In the genomic region with DNA sequence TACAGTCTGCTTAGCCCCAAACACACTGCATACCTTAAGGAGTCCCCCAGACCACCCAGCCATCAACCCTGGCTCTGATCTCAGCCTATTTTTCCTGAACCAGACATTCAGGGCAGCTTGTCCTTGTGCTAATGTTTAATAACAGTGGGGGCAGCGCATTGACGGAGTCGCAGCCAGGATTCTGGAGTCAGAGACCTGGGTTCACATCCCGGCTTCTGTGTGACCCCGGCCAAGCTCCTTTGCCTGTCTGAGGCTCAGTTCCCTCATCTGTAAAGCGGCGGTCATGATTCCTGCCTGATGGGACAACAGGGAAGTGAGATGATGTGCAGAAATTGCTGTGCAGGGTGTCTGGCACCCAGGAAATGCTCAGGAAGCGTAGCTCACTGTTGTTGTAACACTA, we compare ENCODE assay signal across 20 cellular contexts.
DNase-seq lines count a peak whose midpoint lies in the region; ATAC-seq, FAIRE-seq and TF ChIP-seq lines count a peak whose summit lies in the region.
"Had no signal": no experiment of that assay in that cellular context is flagged by ENCODE, and none has a peak within 500 bp of the region (broad histone marks: within the 10 kb centered on the region; RNA-seq: fewer than 3 reads in every experiment).

No MANE protein-coding gene starts in this region.

- no peaks in the 10 kb centered on the region for H3K27me3 ChIP-seq in Karpas-422 (ENCODE audit: low read length)
- H3K27me3 ChIP-seq in sigmoid colon: peaks cover 0 to 12% (median 0%) of the 10 kb centered on the region in 3 donors
- no peaks in the 10 kb centered on the region; the same call in 1 of the 2 replicates for H3K27me3 ChIP-seq in HAP-1 (ENCODE audit: low read depth)
- H3K27me3 ChIP-seq: BE2C had no signal

- in situ Hi-C loops in HAP-1 (cut with MboI; ENCODE audit: low sequenced_read_pairs): no loop called here

- no peaks in the 10 kb centered on the region for H3K79me2 ChIP-seq in Karpas-422 (ENCODE audit: low read length)

- H3K27ac Mint-ChIP-seq in CD14-positive monocyte: peak overlapping the region in 3 of 7 donors; percentile 7 to 66 (median 64)
- H3K27ac Mint-ChIP-seq: CD4-positive, alpha-beta T cell; HFFc6 had no signal

- no peaks in the 10 kb centered on the region for H3K4me1 Mint-ChIP-seq in CD14-positive monocyte

- H2AFZ ChIP-seq in Karpas-422 (ENCODE audit: low read length): 0 out of 2 replicates have a peak overlapping the region, but pooled peaks have one; percentile 40
- H2AFZ ChIP-seq: GM23248 had no signal

- peaks cover 3% of the 10 kb centered on the region; the same call in 1 of the 2 replicates for H3K9me3 ChIP-seq in Karpas-422 (ENCODE audit: low read length)
- no peaks in the 10 kb centered on the region for H3K9me3 ChIP-seq in kidney (ENCODE audit: control insufficient read depth in 1 of 2, low read length in 2 of 2)
- H3K9me3 ChIP-seq in sigmoid colon: no peaks in the 10 kb centered on the region
- no peaks in the 10 kb centered on the region for H3K9me3 ChIP-seq in HAP-1
- H3K9me3 ChIP-seq: BE2C, Caco-2 had no signal

- TF ChIP-seq POLR2A in sigmoid colon (IDR thresholded peaks at IDR 0.05): no peak

- intact Hi-C loops in CD14-positive monocyte (cut with micrococcal nuclease): no loop called here
- intact Hi-C loops in kidney (cut with DNase I): no loop called here
- intact Hi-C loops in sigmoid colon (cut with DNase I): no loop called here

- WGBS in sigmoid colon, 2 donors: 86 to 88% methylated on average over 8 of the region's 8 CpGs

- no peak for TF ChIP-seq EP300 in sigmoid colon (IDR thresholded peaks at IDR 0.05)

- ATAC-seq in HG02981 (IDR thresholded peaks at IDR 0.05; ENCODE audit: unreplicated experiment): no peak
- ATAC-seq: HCT116 had no signal

- no peaks in the 10 kb centered on the region for H3K9me2 ChIP-seq in Karpas-422 (replicated peaks; ENCODE audit: insufficient read depth, low read length)

- H3K9ac ChIP-seq in Karpas-422 (ENCODE audit: low read length) (no peak overlapping the region), kidney (ENCODE audit: low read length in 2 of 2) (no peak overlapping the region)
- H3K9ac ChIP-seq: GM23248 had no signal

- no peak overlapping the region for H3K4me3 Mint-ChIP-seq in CD14-positive monocyte
- H3K4me3 Mint-ChIP-seq: CD4-positive, alpha-beta T cell; HFFc6 had no signal

- no peak overlapping the region for H3K4me3 ChIP-seq in Karpas-422 (ENCODE audit: low read length)
- H3K4me3 ChIP-seq in kidney (ENCODE audit: low read length in 2 of 2): no peak overlapping the region
- no peak overlapping the region for H3K4me3 ChIP-seq in sigmoid colon
- H3K4me3 ChIP-seq in HAP-1: no peak overlapping the region
- H3K4me3 ChIP-seq: GM23248 had no signal

- H3K27ac ChIP-seq in Karpas-422 (ENCODE audit: low read length) (no peak overlapping the region), kidney (ENCODE audit: low read depth in 2 of 2, low read length in 2 of 2) (no peak overlapping the region), sigmoid colon (no peak overlapping the region)
- H3K27ac ChIP-seq: GM23248 had no signal

- peaks cover 0 to 9% (median 0%) of the 10 kb centered on the region in 7 donors for H3K9me3 Mint-ChIP-seq in CD14-positive monocyte
- H3K9me3 Mint-ChIP-seq: CD4-positive, alpha-beta T cell; HFFc6 had no signal

- peaks cover 7 to 12% (median 11%) of the 10 kb centered on the region in 3 donors for H3K27me3 Mint-ChIP-seq in CD14-positive monocyte (ENCODE audit: low read depth in 3 of 3)

- H3K36me3 ChIP-seq in Karpas-422 (ENCODE audit: insufficient read depth, low read length) (no peaks in the 10 kb centered on the region), kidney (ENCODE audit: control insufficient read depth in 1 of 2, insufficient read depth in 2 of 2, low read length in 2 of 2) (no peaks in the 10 kb centered on the region), sigmoid colon (no peaks in the 10 kb centered on the region), HAP-1 (replicated peaks) (no peaks in the 10 kb centered on the region)
- H3K36me3 ChIP-seq: BE2C had no signal

- H3K36me3 Mint-ChIP-seq in CD14-positive monocyte: no peaks in the 10 kb centered on the region

- H4K20me1 ChIP-seq in Karpas-422 (ENCODE audit: insufficient read depth, low read depth, low read length): no peaks in the 10 kb centered on the region

- no peak overlapping the region for H3K4me2 ChIP-seq in Karpas-422 (ENCODE audit: low read depth, low read length, poor library complexity, severe bottlenecking)

- H3K4me1 ChIP-seq in Karpas-422 (ENCODE audit: low read length): peaks cover 24% of the 10 kb centered on the region
- no peaks in the 10 kb centered on the region for H3K4me1 ChIP-seq in kidney (ENCODE audit: control insufficient read depth in 1 of 2, insufficient read depth in 1 of 2, low read depth in 1 of 2, low read length in 2 of 2)
- H3K4me1 ChIP-seq in sigmoid colon: no peaks in the 10 kb centered on the region
- H3K4me1 ChIP-seq in HAP-1: no peaks in the 10 kb centered on the region
- H3K4me1 ChIP-seq: BE2C, Caco-2 had no signal

- TF ChIP-seq CTCF in CD14-positive monocyte (IDR thresholded peaks at IDR 0.05) (no peak), kidney (IDR thresholded peaks at IDR 0.05; ENCODE audit: borderline replicate concordance, extremely low read depth, insufficient read depth) (no peak), sigmoid colon (IDR thresholded peaks at IDR 0.05) (no peak)

- FAIRE-seq in kidney (lab: Jason Lieb, UNC): no peak
- FAIRE-seq: A204.1, D721Med, G401.6, GM12891 had no signal

- DNase-seq in CD14-positive monocyte (ENCODE audit: low spot score) (peak; percentile 24), Karpas-422 (no peak), kidney (peak; percentile 22), sigmoid colon (peak; percentile 18), HCEC 1CT (no peak), NCI-H1092 treated with DMSO at 0.1 percent for 48 hours (lab: John Stamatoyannopoulos, UW) (no peak), HAP-1 (ENCODE audit: low spot score in 2 of 2) (no peak)
- DNase-seq: ACHN; BE2C; C1 segment of cervical spinal cord; Caco-2; CD4-positive, alpha-beta T cell; GM23248; HFFc6 had no signal

Comparison
In these comparisons a context has a peak if more than half of its experiments do, and no peak if none do; other contexts are left out.
1. DNase-seq: peak in CD14-positive monocyte (single experiment), kidney (single experiment) and sigmoid colon (single experiment); none in Karpas-422 (single experiment), HCEC 1CT (single experiment), NCI-H1092 treated with DMSO at 0.1 percent for 48 hours (single experiment) and HAP-1 (0 of 2).